In genomic region chr1:119515221-119515620, GRCh38 we compare ENCODE assay signal across 38 cellular contexts. TPM values are rescaled to one million over a fixed set of nuclear protein-coding genes. Genes with fewer than 3 reads are reported as not detected.
"Had no signal": no experiment of that assay in that cellular context is flagged by ENCODE, and none has a peak within 500 bp of the region (broad histone marks: within the 10 kb centered on the region; RNA-seq: fewer than 3 reads in every experiment).

No MANE protein-coding gene starts in this region.

- H3K9me3 ChIP-seq: adrenal gland, ascending aorta, body of pancreas, breast epithelium had no signal

- DNase-seq: activated effector memory CD4-positive, alpha-beta T cell treated with anti-CD3 and anti-CD28 coated beads, Interleukin-2, amount 50 U/mL, for 16 hours; activated effector memory CD4-positive, alpha-beta T cell treated with Interleukin-2 at 50 U/mL for 16 hours; activated gamma-delta T cell; activated gamma-delta T cell treated with Interleukin-2 at 50 U/mL for 16 hours; activated naive CD4-positive, alpha-beta T cell; activated naive CD4-positive, alpha-beta T cell treated with anti-CD3 and anti-CD28 coated beads for 36 hours; activated naive CD4-positive, alpha-beta T cell treated with anti-CD3 and anti-CD28 coated beads, Interleukin-2, amount 10 ng/mL, durations not matched to agents 7 days and 5 days; activated naive CD4-positive, alpha-beta T cell treated with anti-CD3 and anti-CD28 coated beads, Interleukin-2, amount 50 U/mL, for 16 hours; activated naive CD4-positive, alpha-beta T cell treated with Interleukin-2 at 50 U/mL for 16 hours; activated naive CD8-positive, alpha-beta T cell treated with anti-CD3 and anti-CD28 coated beads for 36 hours; activated naive CD8-positive, alpha-beta T cell treated with anti-CD3 and anti-CD28 coated beads, Interleukin-2, amount 10 ng/mL, durations not matched to agents 7 days and 5 days; activated naive CD8-positive, alpha-beta T cell treated with anti-CD3 and anti-CD28 coated beads, Interleukin-2, amount 50 U/mL, for 24 hours; activated T-cell treated with anti-CD3 and anti-CD28 coated beads for 4 hours; activated T-cell treated with anti-CD3 and anti-CD28 coated beads, Interleukin-2, amount 50 U/mL, for 1 hour; activated T-cell treated with anti-CD3 and anti-CD28 coated beads, Interleukin-2, amount 50 U/mL, for 24 hours; activated T-cell treated with anti-CD3 and anti-CD28 coated beads, Interleukin-2, amount 50 U/mL, for 4 hours; activated T-cell treated with anti-CD3 and anti-CD28 coated beads, Interleukin-2, amount 50 U/mL, for 48 hours; activated T-cell treated with anti-CD3 and anti-CD28 coated beads, Interleukin-2, amount 50 U/mL, for 72 hours; amniotic stem cell; amygdala; anterior cingulate cortex; aorta; body of pancreas; brain microvascular endothelial cell; caudate nucleus; central memory CD4-positive, alpha-beta T cell; cerebellar nuclear complex had no signal

- ATAC-seq: activated naive CD4-positive, alpha-beta T cell treated with anti-CD3 and anti-CD28 coated beads, Interleukin-2, amount 50 U/mL, for 72 hours; activated naive CD8-positive, alpha-beta T cell treated with anti-CD3 and anti-CD28 coated beads, Interleukin-2, amount 50 U/mL, for 24 hours; activated T-cell treated with anti-CD3 and anti-CD28 coated beads, Interleukin-2, amount 50 U/mL, for 4 hours; activated T-cell treated with anti-CD3 and anti-CD28 coated beads, Interleukin-2, amount 50 U/mL, for 72 hours; activated T-helper 17 cell treated with anti-CD3 and anti-CD28 coated beads, Interleukin-2, amount 50 U/mL, for 72 hours; body of pancreas had no signal

- H3K36me3 ChIP-seq: adrenal gland, ascending aorta, brain microvascular endothelial cell, breast epithelium, cardiac muscle cell had no signal

- H3K27ac ChIP-seq: adrenal gland, ascending aorta, body of pancreas, brain microvascular endothelial cell, breast epithelium, cardiac muscle cell had no signal

- H3K4me1 ChIP-seq: adrenal gland, ascending aorta, body of pancreas, breast epithelium had no signal

- H3K4me3 ChIP-seq: adrenal gland, ascending aorta, body of pancreas, breast epithelium, cardiac muscle cell had no signal

- H3K27me3 ChIP-seq: adrenal gland, ascending aorta, body of pancreas, brain microvascular endothelial cell, breast epithelium, cardiac muscle cell had no signal

RNA-seq across cellular contexts. Expression of gene HSD3B1, which starts 8.2 kb away (rescaled TPM):
- total RNA-seq: activated naive CD4-positive, alpha-beta T cell treated with anti-CD3 and anti-CD28 coated beads for 36 hours; activated naive CD4-positive, alpha-beta T cell treated with anti-CD3 and anti-CD28 coated beads, Interleukin-2, amount 50 U/mL, for 72 hours; activated naive CD8-positive, alpha-beta T cell treated with anti-CD3 and anti-CD28 coated beads for 36 hours; activated naive CD8-positive, alpha-beta T cell treated with anti-CD3 and anti-CD28 coated beads, Interleukin-2, amount 10 ng/mL, durations not matched to agents 7 days and 5 days; activated T-cell treated with anti-CD3 and anti-CD28 coated beads, Interleukin-2, amount 50 U/mL, for 4 hours; activated T-cell treated with anti-CD3 and anti-CD28 coated beads, Interleukin-2, amount 50 U/mL, for 72 hours; activated T-helper 1 cell treated with anti-CD3 and anti-CD28 coated beads, Interleukin-12 subunit alpha, Interleukin-12 subunit beta, Interleukin-2, Interleukin-4 antibody, amounts not matched to agents 30 ng/mL and 10 ng/mL and 1 ng/mL, durations not matched to agents 14 hours and 24 hours and 36 hours; activated T-helper 17 cell treated with anti-CD3 and anti-CD28 coated beads, Interleukin-2, amount 50 U/mL, for 72 hours; activated T-helper 2 cell treated with anti-CD3 and anti-CD28 coated beads, Interferon-gamma antibody, Interleukin-2, Interleukin-4, amounts not matched to agents 10 μg/mL and 5 μg/mL and 100 μg/mL, durations not matched to agents 14 hours and 24 hours and 36 hours; aorta; ascending aorta; body of pancreas; breast epithelium; bronchial epithelial cell; cardiac septum had no signal
- polyA plus RNA-seq: adipose tissue, aorta had no signal
